ENCODE assay signal across 1 cellular context in genomic region chr15:41568350-41569017, GRCh38.
TF ChIP-seq lines count a peak whose summit lies in the region.

No MANE protein-coding gene starts in this region.

TF ChIP-seq in HepG2, 621 proteins besides CTCF, POLR2A, EP300 and RAD21 (continued from another document and continues in another):
- TF ChIP-seq ZNF142 (CRISPR knock-in tag; IDR thresholded peaks at IDR 0.05): 0 out of 2 replicates have a peak, but pooled peaks have one; percentile 40
- TF ChIP-seq BRF2 (CRISPR knock-in tag; IDR thresholded peaks at IDR 0.05): no peak
- no peak for TF ChIP-seq HMGA1 (CRISPR knock-in tag; conservative IDR thresholded peaks at IDR 0.05)
- TF ChIP-seq ZFAT (CRISPR knock-in tag; conservative IDR thresholded peaks at IDR 0.05): no peak
- peak; percentile 44; the same call in 1 of the 2 replicates for TF ChIP-seq ZNF891 (CRISPR knock-in tag; IDR thresholded peaks at IDR 0.05)
- TF ChIP-seq ZNF747 (CRISPR knock-in tag; IDR thresholded peaks at IDR 0.05; ENCODE audit: borderline replicate concordance): peak; percentile 74; the same call in 1 of the 2 replicates
- TF ChIP-seq ARID5B (CRISPR knock-in tag; IDR thresholded peaks at IDR 0.05): peak; percentile 86
- no peak for TF ChIP-seq PAF1 (CRISPR knock-in tag; IDR thresholded peaks at IDR 0.05)
- TF ChIP-seq ZNF816 (CRISPR knock-in tag; IDR thresholded peaks at IDR 0.05; ENCODE audit: borderline replicate concordance): no peak; the same call in 1 of the 2 replicates
- no peak for TF ChIP-seq PLRG1 (conservative IDR thresholded peaks at IDR 0.05)
- no peak for TF ChIP-seq SNAPC2 (CRISPR knock-in tag; IDR thresholded peaks at IDR 0.05)
- no peak; the same call in 1 of the 2 replicates for TF ChIP-seq ZSCAN12 (CRISPR knock-in tag; IDR thresholded peaks at IDR 0.05)
- no peak for TF ChIP-seq ZNF207 (IDR thresholded peaks at IDR 0.05; ENCODE audit: borderline replicate concordance)
- no peak for TF ChIP-seq ZSCAN22 (CRISPR knock-in tag; IDR thresholded peaks at IDR 0.05)
- no peak for TF ChIP-seq LCORL (IDR thresholded peaks at IDR 0.05)
- peak; percentile 93 for TF ChIP-seq LCORL (CRISPR knock-in tag; IDR thresholded peaks at IDR 0.05)
- TF ChIP-seq ZNF101 (CRISPR knock-in tag; IDR thresholded peaks at IDR 0.05; ENCODE audit: borderline replicate concordance, low read depth): no peak
- TF ChIP-seq MAX (IDR thresholded peaks at IDR 0.05): peak; percentile 68
- TF ChIP-seq ZNF124 (CRISPR knock-in tag; IDR thresholded peaks at IDR 0.05): peak; percentile 63; the same call in 1 of the 2 replicates
- no peak for TF ChIP-seq THAP7 (CRISPR knock-in tag; IDR thresholded peaks at IDR 0.05)
- TF ChIP-seq CENPX (CRISPR knock-in tag; IDR thresholded peaks at IDR 0.05): no peak
- TF ChIP-seq NR0B2 (CRISPR knock-in tag; IDR thresholded peaks at IDR 0.05): no peak
- peak; percentile 33; the same call in 1 of the 2 replicates for TF ChIP-seq KAT7 (CRISPR knock-in tag; IDR thresholded peaks at IDR 0.05; ENCODE audit: borderline replicate concordance)
- no peak for TF ChIP-seq PTBP1 (IDR thresholded peaks at IDR 0.05; ENCODE audit: low read depth, low read length, poor library complexity, severe bottlenecking)
- no peak for TF ChIP-seq IRF9 (CRISPR knock-in tag; IDR thresholded peaks at IDR 0.05; ENCODE audit: borderline replicate concordance)
- 0 out of 2 replicates have a peak, but pooled peaks have one; percentile 37 for TF ChIP-seq SP140L (CRISPR knock-in tag; IDR thresholded peaks at IDR 0.05; ENCODE audit: borderline replicate concordance)
- TF ChIP-seq RXRA (CRISPR knock-in tag; IDR thresholded peaks at IDR 0.05): peak; percentile 81
- no peak for TF ChIP-seq ZNF136 (CRISPR knock-in tag; IDR thresholded peaks at IDR 0.05; ENCODE audit: low read depth)
- no peak for TF ChIP-seq ZBTB4 (CRISPR knock-in tag; IDR thresholded peaks at IDR 0.05; ENCODE audit: borderline replicate concordance)
- no peak for TF ChIP-seq LRRFIP1 (CRISPR knock-in tag; conservative IDR thresholded peaks at IDR 0.05)
- TF ChIP-seq ZNF546 (CRISPR knock-in tag; conservative IDR thresholded peaks at IDR 0.05): no peak
- TF ChIP-seq U2AF1 (optimal IDR thresholded peaks at IDR 0.05; ENCODE audit: low read depth, low read length): no peak
- peak; percentile 80 for TF ChIP-seq ERF (CRISPR knock-in tag; IDR thresholded peaks at IDR 0.05)
- TF ChIP-seq CCAR2 (optimal IDR thresholded peaks at IDR 0.05; ENCODE audit: low read depth, low read length): peak; percentile 62
- no peak for TF ChIP-seq THAP8 (CRISPR knock-in tag; IDR thresholded peaks at IDR 0.05; ENCODE audit: borderline replicate concordance)
- no peak for TF ChIP-seq XBP1 (CRISPR knock-in tag; IDR thresholded peaks at IDR 0.05)
- TF ChIP-seq HMG20A (CRISPR knock-in tag; IDR thresholded peaks at IDR 0.05; ENCODE audit: borderline replicate concordance): peak; percentile 77
- 0 out of 2 replicates have a peak, but pooled peaks have one; percentile 10 for TF ChIP-seq TEF (CRISPR knock-in tag; IDR thresholded peaks at IDR 0.05)
- TF ChIP-seq ZFP36 (IDR thresholded peaks at IDR 0.05; ENCODE audit: borderline replicate concordance, low read depth, low read length, partially characterized antibody): no peak
- no peak for TF ChIP-seq GTF3A (CRISPR knock-in tag; conservative IDR thresholded peaks at IDR 0.05)
- peak; percentile 80 for TF ChIP-seq TARDBP (CRISPR knock-in tag; IDR thresholded peaks at IDR 0.05)
